22 cellular contexts compared by ENCODE assay signal in the genomic region with DNA sequence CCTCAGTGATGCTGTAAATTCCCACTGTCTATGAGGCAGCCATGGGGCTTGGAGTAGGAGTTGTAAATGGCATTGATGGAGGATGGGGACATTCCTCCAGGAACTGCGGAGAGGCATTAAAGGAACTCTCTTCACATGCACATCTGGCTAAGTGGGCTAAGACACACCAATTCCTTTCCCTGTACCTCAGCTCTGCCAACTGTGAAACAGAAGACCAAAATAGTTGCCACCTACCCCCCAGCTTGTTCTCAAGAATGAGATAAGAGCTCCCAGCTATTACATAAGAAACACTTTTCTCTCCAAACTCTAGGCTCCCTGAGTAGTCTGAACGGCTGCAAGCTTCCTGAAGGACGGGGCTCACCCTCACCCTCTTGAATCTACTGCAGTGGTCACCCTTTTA.
DNase-seq lines count a peak whose midpoint lies in the region; ATAC-seq, FAIRE-seq and TF ChIP-seq lines count a peak whose summit lies in the region.
"Had no signal": no experiment of that assay in that cellular context is flagged by ENCODE, and none has a peak within 500 bp of the region (broad histone marks: within the 10 kb centered on the region; RNA-seq: fewer than 3 reads in every experiment).

No MANE protein-coding gene starts in this region.

- H3K79me2 ChIP-seq in neural cell (replicated peaks; ENCODE audit: insufficient read depth, low read length) = no peaks in the 10 kb centered on the region
- no peaks in the 10 kb centered on the region for H3K79me2 ChIP-seq in HepG2 (ENCODE audit: insufficient read depth, low read length)

- intact Hi-C loops in dorsolateral prefrontal cortex (cut with DNase I) (no loop called here), HepG2 (cut with micrococcal nuclease; ENCODE audit: unreplicated experiment) (no loop called here)

- no peaks in the 10 kb centered on the region for H4K20me1 ChIP-seq in neural cell (ENCODE audit: insufficient read depth)
- H4K20me1 ChIP-seq in HepG2 (ENCODE audit: insufficient read depth, low read length) = no peaks in the 10 kb centered on the region

- H3K27me3 ChIP-seq in dorsolateral prefrontal cortex (no peaks in the 10 kb centered on the region), neural cell (ENCODE audit: insufficient read depth, low read depth, low read length) (no peaks in the 10 kb centered on the region), HepG2 (ENCODE audit: control insufficient read depth in 1 of 2, insufficient read depth in 2 of 2, low read length in 2 of 2) (peaks cover 0 to 10% of the 10 kb centered on the region in 2 experiments; a peak in 1 of 5 replicates)

- DNase-seq in dorsolateral prefrontal cortex (peak in 4 of 10 donors; percentile 5 to 67 (median 44)), superior temporal gyrus (ENCODE audit: extremely low spot score) (peak; percentile 69), mucosa of gallbladder (ENCODE audit: low spot score) (no peak), H54 (ENCODE audit: insufficient read length, low spot score) (no peak), HepG2 (ENCODE audit: low spot score) (no peak)
- DNase-seq: DMS53, GDM1, H9, HFFc6, MM.1S, NCI-H1048, NCI-H1436, NCI-H187 treated with DMSO at 0.1 percent for 48 hours, NCI-H524 treated with DMSO at 0.1 percent for 48 hours, OCI-M1 had no signal

- H3K9me2 ChIP-seq in neural cell (ENCODE audit: insufficient read depth, low read length) = no peaks in the 10 kb centered on the region

- H2AFZ ChIP-seq in neural cell (ENCODE audit: low read depth, low read length) (no peak overlapping the region), HepG2 (ENCODE audit: low read length) (no peak overlapping the region)

- POLR2A ChIA-PET in HepG2 (lab: Yijun Ruan, JAX) = no interaction called here

- no peaks in the 10 kb centered on the region for H3F3A ChIP-seq in neural cell (ENCODE audit: insufficient read depth, low read length, poor library complexity, severe bottlenecking)

- no peak for TF ChIP-seq POLR2A in H54 (IDR thresholded peaks at IDR 0.05; ENCODE audit: low read depth, low read length)
- no peak for TF ChIP-seq POLR2A in HepG2 (IDR thresholded peaks at IDR 0.05; ENCODE audit: insufficient read depth in 1 of 2, low read depth in 2 of 2, low read length in 2 of 2)

- H3K4me3 ChIP-seq in dorsolateral prefrontal cortex (no peak overlapping the region), neural cell (ENCODE audit: low read length) (peak overlapping the region; percentile 26), HepG2 (replicated peaks in 1 of 3; ENCODE audit: insufficient read depth in 1 of 3, low read depth in 2 of 3, low read length in 3 of 3) (no peak overlapping the region)
- H3K4me3 ChIP-seq: A549, K562, SJSA1 had no signal

- no peak for TF ChIP-seq EP300 in neural cell (conservative IDR thresholded peaks at IDR 0.05; ENCODE audit: poor library complexity, severe bottlenecking)
- TF ChIP-seq EP300 in HepG2 (IDR thresholded peaks at IDR 0.05; ENCODE audit: low read depth in 2 of 2, low read length in 2 of 2) = no peak
- TF ChIP-seq EP300 in HepG2 (CRISPR knock-in tag; IDR thresholded peaks at IDR 0.05; ENCODE audit: borderline replicate concordance) = no peak

- TF ChIP-seq RAD21 in neural cell (conservative IDR thresholded peaks at IDR 0.05) = no peak
- TF ChIP-seq RAD21 in HepG2 (CRISPR knock-in tag; IDR thresholded peaks at IDR 0.05) = no peak

- TF ChIP-seq CTCF in VCaP (conservative IDR thresholded peaks at IDR 0.05) = no peak
- TF ChIP-seq CTCF in dorsolateral prefrontal cortex (IDR thresholded peaks at IDR 0.05 in 54 of 56, conservative IDR thresholded peaks at IDR 0.05 in 2 of 56; ENCODE audit: low read depth in 1 of 56, partially characterized antibody in 56 of 56) = no peak
- no peak for TF ChIP-seq CTCF in neural cell (IDR thresholded peaks at IDR 0.05; ENCODE audit: poor library complexity, severe bottlenecking)
- TF ChIP-seq CTCF in HepG2 (CRISPR knock-in tag; IDR thresholded peaks at IDR 0.05) = no peak

- peak overlapping the region; percentile 82; the same call in 1 of the 2 replicates for H3K27ac ChIP-seq in VCaP
- peak overlapping the region in 50 of 59 donors; percentile 45 to 92 (median 75) for H3K27ac ChIP-seq in dorsolateral prefrontal cortex
- peak overlapping the region; percentile 60 for H3K27ac ChIP-seq in neural cell (ENCODE audit: low read length)
- H3K27ac ChIP-seq in HepG2 (ENCODE audit: extremely low read length, insufficient read depth, low read length) = no peak overlapping the region
- H3K27ac ChIP-seq: A549, SJSA1 had no signal

- CTCF ChIA-PET in HepG2 (lab: Yijun Ruan, JAX; ENCODE audit: low intra/inter-chr PET ratio, low total read pairs) = no interaction called here

- in situ Hi-C loops in HepG2 (cut with HindIII; ENCODE audit: extremely low pct_ligation_motif_present, low pct_unique_long_range_greater_than_20kb) = no loop called here

- no TSS peak for BruUV-seq in HepG2 (replicated peaks; lab: Mats Ljungman, UMichigan)

- H3K36me3 ChIP-seq in neural cell (ENCODE audit: insufficient read depth, low read length) (no peaks in the 10 kb centered on the region), HepG2 (replicated peaks in 1 of 2; ENCODE audit: control insufficient read depth in 1 of 2, insufficient read depth in 2 of 2, low read length in 2 of 2) (no peaks in the 10 kb centered on the region)
- H3K36me3 ChIP-seq: SJSA1 had no signal

- H3K9ac ChIP-seq in neural cell (ENCODE audit: low read length) (no peak overlapping the region), HepG2 (ENCODE audit: insufficient read depth, low read depth, low read length) (no peak overlapping the region)

- H3K4me2 ChIP-seq in neural cell (ENCODE audit: low read length) = no peak overlapping the region
- H3K4me2 ChIP-seq in HepG2 (ENCODE audit: low read depth, low read length) = no peak overlapping the region
- H3K4me2 ChIP-seq: A549 had no signal

- WGBS in HepG2 (ENCODE audit: low lambda C conversion rate) = 33% methylated on average over 3 of the region's 3 CpGs

- no peak for FAIRE-seq in H54 (lab: Jason Lieb, UNC)
- FAIRE-seq in HepG2 (lab: Jason Lieb, UNC) = no peak
- FAIRE-seq: A549, D721Med, K562, RCC 7860 had no signal

- no peak for ATAC-seq in HepG2
- ATAC-seq: A549, K562 had no signal

- H3K4me1 ChIP-seq in HepG2 (ENCODE audit: insufficient read depth, low read length) = no peaks in the 10 kb centered on the region
- H3K4me1 ChIP-seq: A549, SJSA1 had no signal

- H3K9me3 ChIP-seq in neural cell (ENCODE audit: low read length) = no peaks in the 10 kb centered on the region
- no peaks in the 10 kb centered on the region for H3K9me3 ChIP-seq in HepG2 (ENCODE audit: low read length)
- H3K9me3 ChIP-seq: A549, SJSA1 had no signal

TF ChIP-seq in neural cell, 6 proteins besides CTCF, POLR2A, EP300 and RAD21 (continues in another document):
- no peak for TF ChIP-seq MXI1 (conservative IDR thresholded peaks at IDR 0.05; ENCODE audit: poor library complexity, severe bottlenecking)
- no peak for TF ChIP-seq EZH2 (IDR thresholded peaks at IDR 0.05; ENCODE audit: borderline replicate concordance, insufficient read depth, low read length, poor library complexity, severe bottlenecking)
- no peak for TF ChIP-seq TAF1 (IDR thresholded peaks at IDR 0.05; ENCODE audit: low read depth)
- TF ChIP-seq SMC3 (conservative IDR thresholded peaks at IDR 0.05; ENCODE audit: poor library complexity) = no peak
- TF ChIP-seq POLR2AphosphoS5 (IDR thresholded peaks at IDR 0.05) = no peak

TF ChIP-seq in HepG2, 621 proteins besides CTCF, POLR2A, EP300 and RAD21 (continues in another document):
- TF ChIP-seq TOPORS (CRISPR knock-in tag; IDR thresholded peaks at IDR 0.05) (no peak), ZBTB8A (CRISPR knock-in tag; IDR thresholded peaks at IDR 0.05; ENCODE audit: borderline replicate concordance, low read depth) (no peak), ASH2L (IDR thresholded peaks at IDR 0.05; ENCODE audit: insufficient read length, low read depth, low read length) (no peak), ZNF616 (CRISPR knock-in tag; IDR thresholded peaks at IDR 0.05; ENCODE audit: low read depth) (no peak), ZIK1 (CRISPR knock-in tag; IDR thresholded peaks at IDR 0.05; ENCODE audit: borderline replicate concordance, low read depth) (no peak), ZNF660 (CRISPR knock-in tag; IDR thresholded peaks at IDR 0.05; ENCODE audit: borderline replicate concordance, low read depth) (no peak), SIX1 (CRISPR knock-in tag; IDR thresholded peaks at IDR 0.05; ENCODE audit: borderline replicate concordance) (no peak), GTF2F1 (IDR thresholded peaks at IDR 0.05; ENCODE audit: low read length) (no peak)
- TF ChIP-seq, protein P1, sequence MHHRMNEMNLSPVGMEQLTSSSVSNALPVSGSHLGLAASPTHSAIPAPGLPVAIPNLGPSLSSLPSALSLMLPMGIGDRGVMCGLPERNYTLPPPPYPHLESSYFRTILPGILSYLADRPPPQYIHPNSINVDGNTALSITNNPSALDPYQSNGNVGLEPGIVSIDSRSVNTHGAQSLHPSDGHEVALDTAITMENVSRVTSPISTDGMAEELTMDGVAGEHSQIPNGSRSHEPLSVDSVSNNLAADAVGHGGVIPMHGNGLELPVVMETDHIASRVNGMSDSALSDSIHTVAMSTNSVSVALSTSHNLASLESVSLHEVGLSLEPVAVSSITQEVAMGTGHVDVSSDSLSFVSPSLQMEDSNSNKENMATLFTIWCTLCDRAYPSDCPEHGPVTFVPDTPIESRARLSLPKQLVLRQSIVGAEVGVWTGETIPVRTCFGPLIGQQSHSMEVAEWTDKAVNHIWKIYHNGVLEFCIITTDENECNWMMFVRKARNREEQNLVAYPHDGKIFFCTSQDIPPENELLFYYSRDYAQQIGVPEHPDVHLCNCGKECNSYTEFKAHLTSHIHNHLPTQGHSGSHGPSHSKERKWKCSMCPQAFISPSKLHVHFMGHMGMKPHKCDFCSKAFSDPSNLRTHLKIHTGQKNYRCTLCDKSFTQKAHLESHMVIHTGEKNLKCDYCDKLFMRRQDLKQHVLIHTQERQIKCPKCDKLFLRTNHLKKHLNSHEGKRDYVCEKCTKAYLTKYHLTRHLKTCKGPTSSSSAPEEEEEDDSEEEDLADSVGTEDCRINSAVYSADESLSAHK (CRISPR knock-in tag; IDR thresholded peaks at IDR 0.05; ENCODE audit: borderline replicate concordance) = no peak
- TF ChIP-seq, protein P2, sequence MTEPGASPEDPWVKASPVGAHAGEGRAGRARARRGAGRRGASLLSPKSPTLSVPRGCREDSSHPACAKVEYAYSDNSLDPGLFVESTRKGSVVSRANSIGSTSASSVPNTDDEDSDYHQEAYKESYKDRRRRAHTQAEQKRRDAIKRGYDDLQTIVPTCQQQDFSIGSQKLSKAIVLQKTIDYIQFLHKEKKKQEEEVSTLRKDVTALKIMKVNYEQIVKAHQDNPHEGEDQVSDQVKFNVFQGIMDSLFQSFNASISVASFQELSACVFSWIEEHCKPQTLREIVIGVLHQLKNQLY (CRISPR knock-in tag; IDR thresholded peaks at IDR 0.05) = no peak
- TF ChIP-seq, protein P3, sequence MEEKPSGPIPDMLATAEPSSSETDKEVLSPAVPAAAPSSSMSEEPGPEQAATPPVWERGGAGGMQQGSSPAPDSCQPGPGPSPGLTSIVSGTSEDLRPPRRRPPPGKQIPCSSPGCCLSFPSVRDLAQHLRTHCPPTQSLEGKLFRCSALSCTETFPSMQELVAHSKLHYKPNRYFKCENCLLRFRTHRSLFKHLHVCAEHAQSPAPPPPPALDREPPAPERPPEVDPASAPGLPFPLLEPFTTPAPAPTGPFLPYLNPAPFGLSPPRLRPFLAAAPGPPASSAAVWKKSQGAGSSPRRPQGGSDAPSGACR (CRISPR knock-in tag; IDR thresholded peaks at IDR 0.05) = no peak
